8 cellular contexts compared by ENCODE assay signal in genomic region chr1:28359592-28360239, GRCh38. TPM values are rescaled to one million over a fixed set of nuclear protein-coding genes. Genes with fewer than 3 reads are reported as not detected.
DNase-seq lines count a peak whose midpoint lies in the region; ATAC-seq and FAIRE-seq lines count a peak whose summit lies in the region.

No MANE protein-coding gene starts in this region.

- H3K9me3 Mint-ChIP-seq in naive B cell, result no peaks in the 10 kb centered on the region
- no peaks in the 10 kb centered on the region for H3K9me3 Mint-ChIP-seq in stimulated activated naive B cell treated with anti-CD40 and anti-IgM and Interleukin-4, amounts not matched to agents 10 μg/mL and 1 μg/mL and 100 μg/mL, for 72 hours

- peaks cover under 1 to 4% (median 3%) of the 10 kb centered on the region in 3 donors for H3K4me1 Mint-ChIP-seq in naive B cell
- peaks cover 0 to 2% of the 10 kb centered on the region in 2 donors for H3K4me1 Mint-ChIP-seq in stimulated activated naive B cell treated with anti-CD40 and anti-IgM and Interleukin-4, amounts not matched to agents 10 μg/mL and 1 μg/mL and 100 μg/mL, for 72 hours

- H3K4me3 Mint-ChIP-seq in naive B cell, result no peak overlapping the region
- H3K4me3 Mint-ChIP-seq in stimulated activated naive B cell treated with anti-CD40 and anti-IgM and Interleukin-4, amounts not matched to agents 10 μg/mL and 1 μg/mL and 100 μg/mL, for 72 hours, result no peak overlapping the region

- no peak overlapping the region for H3K27ac Mint-ChIP-seq in naive B cell
- H3K27ac Mint-ChIP-seq in stimulated activated naive B cell treated with anti-CD40 and anti-IgM and Interleukin-4, amounts not matched to agents 10 μg/mL and 1 μg/mL and 100 μg/mL, for 72 hours, result no peak overlapping the region

- ATAC-seq in naive B cell (ENCODE audit: low read depth in 2 of 2) (peak; percentile 74 to 91), HG03571 (IDR thresholded peaks at IDR 0.05; ENCODE audit: unreplicated experiment) (no peak)
- peak; percentile 74 to 81 for ATAC-seq in stimulated activated naive B cell treated with anti-CD40 and anti-IgM and Interleukin-4, amounts not matched to agents 10 μg/mL and 1 μg/mL and 100 μg/mL, for 72 hours (replicated peaks)

- H3K27me3 Mint-ChIP-seq in naive B cell, result no peaks in the 10 kb centered on the region
- H3K27me3 Mint-ChIP-seq in stimulated activated naive B cell treated with anti-CD40 and anti-IgM and Interleukin-4, amounts not matched to agents 10 μg/mL and 1 μg/mL and 100 μg/mL, for 72 hours, result no peaks in the 10 kb centered on the region

- no peaks in the 10 kb centered on the region for H3K36me3 Mint-ChIP-seq in naive B cell
- no peaks in the 10 kb centered on the region for H3K36me3 Mint-ChIP-seq in stimulated activated naive B cell treated with anti-CD40 and anti-IgM and Interleukin-4, amounts not matched to agents 10 μg/mL and 1 μg/mL and 100 μg/mL, for 72 hours

- peak; percentile 18 for FAIRE-seq in endometrium (lab: Jason Lieb, UNC)

- DNase-seq in C1 segment of cervical spinal cord (lab: John Stamatoyannopoulos, UW), result peak in 9 of 14 donors; percentile 0 to 28 (median 15)
- peak; percentile 41 for DNase-seq in HT1080 (ENCODE audit: low read depth)
- peak; percentile 71 for DNase-seq in NOMO-1 treated with DMSO at 0.1 percent for 48 hours (lab: John Stamatoyannopoulos, UW; ENCODE audit: unreplicated experiment)
- DNase-seq in activated CD8-positive, alpha-beta memory T cell treated with anti-CD3 and anti-CD28 coated beads for 24 hours, result peak; percentile 81
- peak; percentile 58 for DNase-seq in naive B cell
- peak; percentile 22 for DNase-seq in stimulated activated naive B cell treated with anti-CD40 and anti-IgM and Interleukin-4, amounts not matched to agents 10 μg/mL and 1 μg/mL and 100 μg/mL, for 72 hours

RNA-seq across cellular contexts. Expression of gene PHACTR4, which starts 9.8 kb away (rescaled TPM):
- total RNA-seq in HT1080 (2014; rRNA removed; shearing (Covaris generic)), result 9.4 and 15.6 TPM in 2 replicates
- polyA plus RNA-seq in HT1080 (2015; cell fraction: cytosol; rRNA removed), result 21.3 and 26.0 TPM in 2 replicates
- 23.5 and 23.8 TPM in 2 replicates for polyA plus RNA-seq in HT1080 (2015; cell fraction: nucleus; rRNA removed)
- 10 to 100 TPM in 1 of 6 donors, 1 to 10 TPM in 4, not detected in 1; 6.9 to 23.0 (median 9.5) TPM for polyA plus RNA-seq in naive B cell (ENCODE audit: low read depth in 6 of 6)

RNA-seq across cellular contexts. Expression of gene MED18, which starts 30.9 kb away (rescaled TPM):
- 16.6 and 19.3 TPM in 2 replicates for total RNA-seq in HT1080 (2014; rRNA removed; shearing (Covaris generic))
- polyA plus RNA-seq in HT1080 (2015; cell fraction: cytosol; rRNA removed), result 12.2 and 13.5 TPM in 2 replicates
- 12.5 and 14.4 TPM in 2 replicates for polyA plus RNA-seq in HT1080 (2015; cell fraction: nucleus; rRNA removed)
- 10 to 100 TPM in 1 of 6 donors, 1 to 10 TPM in 4, not detected in 1; 4.5 to 16.6 (median 6.7) TPM for polyA plus RNA-seq in naive B cell (ENCODE audit: low read depth in 6 of 6)

Comparison
In these comparisons a context has a peak if more than half of its experiments do, and no peak if none do; other contexts are left out.
1. DNase-seq: peak in every context shown above with its lines; median percentile 81 in activated CD8-positive, alpha-beta memory T cell treated with anti-CD3 and anti-CD28 coated beads for 24 hours; 71 in NOMO-1 treated with DMSO at 0.1 percent for 48 hours; 58 in naive B cell; 41 in HT1080; 22 in stimulated activated naive B cell treated with anti-CD40 and anti-IgM and Interleukin-4, amounts not matched to agents 10 μg/mL and 1 μg/mL and 100 μg/mL, for 72 hours; 15 in C1 segment of cervical spinal cord.